Comparison of ENCODE assay signal across 8 cellular contexts in genomic region chr2:8692783-8693768, GRCh38. TPM values are rescaled to one million over a fixed set of nuclear protein-coding genes. Genes with fewer than 3 reads are reported as not detected.
A peak's percentile ranks its signal among the peaks of the same experiment; 100 is the strongest.
DNase-seq lines count a peak whose midpoint lies in the region; ATAC-seq, FAIRE-seq and TF ChIP-seq lines count a peak whose summit lies in the region.

No MANE protein-coding gene starts in this region.

- H3K27me3 Mint-ChIP-seq in stimulated activated memory B cell treated with anti-CD40 and anti-IgM and Interleukin-4, amounts not matched to agents 10 μg/mL and 1 μg/mL and 100 μg/mL, for 72 hours = peaks cover 49% of the 10 kb centered on the region

- no peak for FAIRE-seq in urothelium cell line (lab: Jason Lieb, UNC)

- peak; percentile 47 for ATAC-seq in body of pancreas
- ATAC-seq in stimulated activated memory B cell treated with anti-CD40 and anti-IgM and Interleukin-4, amounts not matched to agents 10 μg/mL and 1 μg/mL and 100 μg/mL, for 72 hours = no peak

- WGBS in body of pancreas, 2 donors = 18 to 35% methylated on average over 22 to 37 of the region's 37 CpGs

- no peaks in the 10 kb centered on the region for H3K9me3 ChIP-seq in body of pancreas

- TF ChIP-seq CTCF in body of pancreas (IDR thresholded peaks at IDR 0.05) = peak; percentile 23 to 56 (median 46)

- H3K9me3 Mint-ChIP-seq in stimulated activated memory B cell treated with anti-CD40 and anti-IgM and Interleukin-4, amounts not matched to agents 10 μg/mL and 1 μg/mL and 100 μg/mL, for 72 hours = no peaks in the 10 kb centered on the region

- H3K4me1 Mint-ChIP-seq in stimulated activated memory B cell treated with anti-CD40 and anti-IgM and Interleukin-4, amounts not matched to agents 10 μg/mL and 1 μg/mL and 100 μg/mL, for 72 hours = no peaks in the 10 kb centered on the region

- DNase-seq in D341Med (ENCODE audit: low spot score) = peak; percentile 86
- peak; percentile 74 for DNase-seq in NCI-H2227 (lab: John Stamatoyannopoulos, UW; ENCODE audit: unreplicated experiment)
- peak in 3 of 4 donors; percentile 37 to 52 (median 38) for DNase-seq in body of pancreas
- peak; percentile 11 for DNase-seq in iris pigment epithelial cell (ENCODE audit: low read depth)
- DNase-seq in stimulated activated CD4-positive, alpha-beta T cell treated with anti-CD3 and anti-CD28 coated beads, Interleukin-4, amount 100 ng/mL, for 24 hours = peak; percentile 35
- no peak for DNase-seq in urothelium cell line (ENCODE audit: low spot score)
- no peak for DNase-seq in NK-92 treated with Interleukin-12 subunit alpha and Interleukin-12 subunit beta, amount 100 ng/mL, for 24 hours (lab: John Stamatoyannopoulos, UW)

- H3K4me1 ChIP-seq in body of pancreas = peaks cover 8% of the 10 kb centered on the region

- no peak overlapping the region for H3K4me3 Mint-ChIP-seq in stimulated activated memory B cell treated with anti-CD40 and anti-IgM and Interleukin-4, amounts not matched to agents 10 μg/mL and 1 μg/mL and 100 μg/mL, for 72 hours

- no peak overlapping the region for H3K4me3 ChIP-seq in body of pancreas

- no peaks in the 10 kb centered on the region for H3K36me3 ChIP-seq in body of pancreas (replicated peaks in 1 of 2; ENCODE audit: insufficient read depth in 1 of 2, low read depth in 2 of 2)

- H3K27ac Mint-ChIP-seq in stimulated activated memory B cell treated with anti-CD40 and anti-IgM and Interleukin-4, amounts not matched to agents 10 μg/mL and 1 μg/mL and 100 μg/mL, for 72 hours = no peak overlapping the region

- H3K36me3 Mint-ChIP-seq in stimulated activated memory B cell treated with anti-CD40 and anti-IgM and Interleukin-4, amounts not matched to agents 10 μg/mL and 1 μg/mL and 100 μg/mL, for 72 hours = no peaks in the 10 kb centered on the region

- H3K27ac ChIP-seq in body of pancreas = no peak overlapping the region

- no peak for TF ChIP-seq POLR2A in body of pancreas (IDR thresholded peaks at IDR 0.05)

- intact Hi-C loops in body of pancreas (cut with DNase I) = no loop called here

- H3K27me3 ChIP-seq in body of pancreas = no peaks in the 10 kb centered on the region

RNA-seq across cellular contexts. Expression of gene ID2, which starts 11.2 kb away (rescaled TPM):
- total RNA-seq in body of pancreas = 100 to 1,000 TPM in 1 of 2 donors, 10 to 100 TPM in 1; 50.3 to 157 TPM

Comparison
In these comparisons a context has a peak if more than half of its experiments do, and no peak if none do; other contexts are left out.
1. DNase-seq: peak in D341Med (single experiment), NCI-H2227 (single experiment), body of pancreas (3 of 4), iris pigment epithelial cell (single experiment) and stimulated activated CD4-positive, alpha-beta T cell treated with anti-CD3 and anti-CD28 coated beads, Interleukin-4, amount 100 ng/mL, for 24 hours (single experiment); none in urothelium cell line (single experiment) and NK-92 treated with Interleukin-12 subunit alpha and Interleukin-12 subunit beta, amount 100 ng/mL, for 24 hours (single experiment).